In the genomic region with DNA sequence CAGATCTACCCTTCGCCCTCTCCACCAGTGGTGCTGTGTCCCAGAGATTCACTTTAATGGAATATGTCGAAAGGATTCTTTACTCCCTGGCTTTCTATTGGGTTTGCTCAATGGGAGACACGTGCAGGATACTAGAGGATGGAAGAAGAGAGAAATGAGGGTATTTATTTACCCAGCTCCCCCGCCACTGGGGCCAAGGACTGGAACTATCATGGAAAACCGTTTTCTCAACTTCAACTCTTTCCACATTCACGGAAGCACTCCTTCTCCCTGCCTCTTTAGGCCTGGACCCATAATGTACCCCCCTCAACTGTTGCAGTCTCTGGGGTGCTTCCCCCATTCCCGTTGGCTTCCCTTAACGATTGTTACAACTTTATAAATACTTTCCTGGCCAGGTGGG, we compare ENCODE assay signal across 39 cellular contexts.
"Had no signal": no experiment of that assay in that cellular context is flagged by ENCODE, and none has a peak within 500 bp of the region (broad histone marks: within the 10 kb centered on the region; RNA-seq: fewer than 3 reads in every experiment).

No MANE protein-coding gene starts in this region.

- H3K27ac Mint-ChIP-seq: activated naive CD4-positive, alpha-beta T cell treated with anti-CD3 and anti-CD28 coated beads for 36 hours; activated naive CD4-positive, alpha-beta T cell treated with anti-CD3 and anti-CD28 coated beads, Interleukin-2, amount 10 ng/mL, durations not matched to agents 7 days and 5 days; activated naive CD4-positive, alpha-beta T cell treated with anti-CD3 and anti-CD28 coated beads, Interleukin-2, amount 50 U/mL, for 24 hours; activated naive CD4-positive, alpha-beta T cell treated with anti-CD3 and anti-CD28 coated beads, Interleukin-2, amount 50 U/mL, for 72 hours; activated naive CD8-positive, alpha-beta T cell; activated naive CD8-positive, alpha-beta T cell treated with anti-CD3 and anti-CD28 coated beads for 36 hours; activated naive CD8-positive, alpha-beta T cell treated with anti-CD3 and anti-CD28 coated beads, Interleukin-2, amount 10 ng/mL, durations not matched to agents 7 days and 5 days; activated naive CD8-positive, alpha-beta T cell treated with anti-CD3 and anti-CD28 coated beads, Interleukin-2, amount 50 U/mL, for 24 hours; activated T-cell treated with anti-CD3 and anti-CD28 coated beads, Interleukin-2, amount 50 U/mL, for 24 hours; activated T-cell treated with anti-CD3 and anti-CD28 coated beads, Interleukin-2, amount 50 U/mL, for 72 hours; activated T-helper 1 cell treated with anti-CD3 and anti-CD28 coated beads, Interleukin-12 subunit alpha, Interleukin-12 subunit beta, Interleukin-2, Interleukin-4 antibody, amounts not matched to agents 30 ng/mL and 10 ng/mL and 1 ng/mL, durations not matched to agents 14 hours and 24 hours and 36 hours; activated T-helper 17 cell treated with anti-CD3 and anti-CD28 coated beads, Interleukin-2, amount 50 U/mL, for 72 hours; activated T-helper 2 cell treated with anti-CD3 and anti-CD28 coated beads, Interferon-gamma antibody, Interleukin-2, Interleukin-4, amounts not matched to agents 10 μg/mL and 5 μg/mL and 100 μg/mL, durations not matched to agents 14 hours and 24 hours and 36 hours; brain had no signal

- H3K36me3 ChIP-seq: adrenal gland, ascending aorta, brain microvascular endothelial cell, breast epithelium, cardiac muscle cell had no signal

- H3K27ac ChIP-seq: adrenal gland, ascending aorta, body of pancreas, brain microvascular endothelial cell, breast epithelium, cardiac muscle cell had no signal

- DNase-seq: activated effector memory CD4-positive, alpha-beta T cell treated with anti-CD3 and anti-CD28 coated beads, Interleukin-2, amount 50 U/mL, for 16 hours; activated effector memory CD4-positive, alpha-beta T cell treated with Interleukin-2 at 50 U/mL for 16 hours; activated gamma-delta T cell; activated gamma-delta T cell treated with Interleukin-2 at 50 U/mL for 16 hours; activated naive CD4-positive, alpha-beta T cell; activated naive CD4-positive, alpha-beta T cell treated with anti-CD3 and anti-CD28 coated beads for 36 hours; activated naive CD4-positive, alpha-beta T cell treated with anti-CD3 and anti-CD28 coated beads, Interleukin-2, amount 10 ng/mL, durations not matched to agents 7 days and 5 days; activated naive CD4-positive, alpha-beta T cell treated with anti-CD3 and anti-CD28 coated beads, Interleukin-2, amount 50 U/mL, for 16 hours; activated naive CD4-positive, alpha-beta T cell treated with Interleukin-2 at 50 U/mL for 16 hours; activated naive CD8-positive, alpha-beta T cell treated with anti-CD3 and anti-CD28 coated beads for 36 hours; activated naive CD8-positive, alpha-beta T cell treated with anti-CD3 and anti-CD28 coated beads, Interleukin-2, amount 10 ng/mL, durations not matched to agents 7 days and 5 days; activated naive CD8-positive, alpha-beta T cell treated with anti-CD3 and anti-CD28 coated beads, Interleukin-2, amount 50 U/mL, for 24 hours; activated T-cell treated with anti-CD3 and anti-CD28 coated beads, Interleukin-2, amount 50 U/mL, for 1 hour; activated T-cell treated with anti-CD3 and anti-CD28 coated beads, Interleukin-2, amount 50 U/mL, for 24 hours; activated T-cell treated with anti-CD3 and anti-CD28 coated beads, Interleukin-2, amount 50 U/mL, for 4 hours; activated T-cell treated with anti-CD3 and anti-CD28 coated beads, Interleukin-2, amount 50 U/mL, for 48 hours; activated T-cell treated with anti-CD3 and anti-CD28 coated beads, Interleukin-2, amount 50 U/mL, for 72 hours; adrenal gland; amniotic stem cell; amygdala; anterior cingulate cortex; aorta; body of pancreas; brain microvascular endothelial cell; caudate nucleus; central memory CD4-positive, alpha-beta T cell; cerebellar nuclear complex had no signal

- H3K27me3 ChIP-seq: adrenal gland, ascending aorta, body of pancreas, brain microvascular endothelial cell, breast epithelium, cardiac muscle cell had no signal

- H3K36me3 Mint-ChIP-seq: activated naive CD4-positive, alpha-beta T cell treated with anti-CD3 and anti-CD28 coated beads, Interleukin-2, amount 10 ng/mL, durations not matched to agents 7 days and 5 days; activated naive CD4-positive, alpha-beta T cell treated with anti-CD3 and anti-CD28 coated beads, Interleukin-2, amount 50 U/mL, for 24 hours; activated naive CD4-positive, alpha-beta T cell treated with anti-CD3 and anti-CD28 coated beads, Interleukin-2, amount 50 U/mL, for 72 hours; activated naive CD8-positive, alpha-beta T cell; activated naive CD8-positive, alpha-beta T cell treated with anti-CD3 and anti-CD28 coated beads for 36 hours; activated naive CD8-positive, alpha-beta T cell treated with anti-CD3 and anti-CD28 coated beads, Interleukin-2, amount 10 ng/mL, durations not matched to agents 7 days and 5 days; brain had no signal

- H3K4me1 Mint-ChIP-seq: activated naive CD4-positive, alpha-beta T cell treated with anti-CD3 and anti-CD28 coated beads, Interleukin-2, amount 10 ng/mL, durations not matched to agents 7 days and 5 days; activated naive CD4-positive, alpha-beta T cell treated with anti-CD3 and anti-CD28 coated beads, Interleukin-2, amount 50 U/mL, for 24 hours; activated naive CD8-positive, alpha-beta T cell treated with anti-CD3 and anti-CD28 coated beads, Interleukin-2, amount 50 U/mL, for 24 hours; activated T-helper 17 cell treated with anti-CD3 and anti-CD28 coated beads, Interleukin-2, amount 50 U/mL, for 72 hours; central memory CD8-positive, alpha-beta T cell had no signal

- H3K4me3 Mint-ChIP-seq: activated naive CD4-positive, alpha-beta T cell treated with anti-CD3 and anti-CD28 coated beads for 36 hours; activated naive CD4-positive, alpha-beta T cell treated with anti-CD3 and anti-CD28 coated beads, Interleukin-2, amount 10 ng/mL, durations not matched to agents 7 days and 5 days; activated naive CD4-positive, alpha-beta T cell treated with anti-CD3 and anti-CD28 coated beads, Interleukin-2, amount 50 U/mL, for 24 hours; activated naive CD8-positive, alpha-beta T cell; activated naive CD8-positive, alpha-beta T cell treated with anti-CD3 and anti-CD28 coated beads for 36 hours; activated naive CD8-positive, alpha-beta T cell treated with anti-CD3 and anti-CD28 coated beads, Interleukin-2, amount 10 ng/mL, durations not matched to agents 7 days and 5 days; activated naive CD8-positive, alpha-beta T cell treated with anti-CD3 and anti-CD28 coated beads, Interleukin-2, amount 50 U/mL, for 24 hours; activated T-cell treated with anti-CD3 and anti-CD28 coated beads, Interleukin-2, amount 50 U/mL, for 24 hours; activated T-cell treated with anti-CD3 and anti-CD28 coated beads, Interleukin-2, amount 50 U/mL, for 4 hours; activated T-cell treated with anti-CD3 and anti-CD28 coated beads, Interleukin-2, amount 50 U/mL, for 72 hours; activated T-helper 1 cell treated with anti-CD3 and anti-CD28 coated beads, Interleukin-12 subunit alpha, Interleukin-12 subunit beta, Interleukin-2, Interleukin-4 antibody, amounts not matched to agents 30 ng/mL and 10 ng/mL and 1 ng/mL, durations not matched to agents 14 hours and 24 hours and 36 hours; activated T-helper 17 cell treated with anti-CD3 and anti-CD28 coated beads, Interleukin-2, amount 50 U/mL, for 72 hours; brain; central memory CD8-positive, alpha-beta T cell had no signal

- H3K4me3 ChIP-seq: adrenal gland, ascending aorta, body of pancreas, breast epithelium, cardiac muscle cell had no signal

- ATAC-seq: activated naive CD4-positive, alpha-beta T cell treated with anti-CD3 and anti-CD28 coated beads, Interleukin-2, amount 50 U/mL, for 72 hours; activated naive CD8-positive, alpha-beta T cell treated with anti-CD3 and anti-CD28 coated beads, Interleukin-2, amount 50 U/mL, for 24 hours; activated T-cell treated with anti-CD3 and anti-CD28 coated beads, Interleukin-2, amount 50 U/mL, for 4 hours; activated T-cell treated with anti-CD3 and anti-CD28 coated beads, Interleukin-2, amount 50 U/mL, for 72 hours; activated T-helper 17 cell treated with anti-CD3 and anti-CD28 coated beads, Interleukin-2, amount 50 U/mL, for 72 hours; body of pancreas had no signal

- FAIRE-seq: bronchial epithelial cell had no signal

- H3K9me3 ChIP-seq: adrenal gland, ascending aorta, body of pancreas, breast epithelium had no signal

- H3K9me3 Mint-ChIP-seq: activated naive CD4-positive, alpha-beta T cell treated with anti-CD3 and anti-CD28 coated beads for 36 hours; activated naive CD4-positive, alpha-beta T cell treated with anti-CD3 and anti-CD28 coated beads, Interleukin-2, amount 10 ng/mL, durations not matched to agents 7 days and 5 days; activated naive CD4-positive, alpha-beta T cell treated with anti-CD3 and anti-CD28 coated beads, Interleukin-2, amount 50 U/mL, for 24 hours; activated naive CD8-positive, alpha-beta T cell treated with anti-CD3 and anti-CD28 coated beads for 36 hours; activated naive CD8-positive, alpha-beta T cell treated with anti-CD3 and anti-CD28 coated beads, Interleukin-2, amount 10 ng/mL, durations not matched to agents 7 days and 5 days; activated naive CD8-positive, alpha-beta T cell treated with anti-CD3 and anti-CD28 coated beads, Interleukin-2, amount 50 U/mL, for 24 hours; activated T-cell treated with anti-CD3 and anti-CD28 coated beads, Interleukin-2, amount 50 U/mL, for 24 hours; activated T-cell treated with anti-CD3 and anti-CD28 coated beads, Interleukin-2, amount 50 U/mL, for 4 hours; activated T-cell treated with anti-CD3 and anti-CD28 coated beads, Interleukin-2, amount 50 U/mL, for 72 hours; activated T-helper 1 cell treated with anti-CD3 and anti-CD28 coated beads, Interleukin-12 subunit alpha, Interleukin-12 subunit beta, Interleukin-2, Interleukin-4 antibody, amounts not matched to agents 30 ng/mL and 10 ng/mL and 1 ng/mL, durations not matched to agents 14 hours and 24 hours and 36 hours; activated T-helper 17 cell treated with anti-CD3 and anti-CD28 coated beads, Interleukin-2, amount 50 U/mL, for 72 hours; activated T-helper 2 cell treated with anti-CD3 and anti-CD28 coated beads, Interferon-gamma antibody, Interleukin-2, Interleukin-4, amounts not matched to agents 10 μg/mL and 5 μg/mL and 100 μg/mL, durations not matched to agents 14 hours and 24 hours and 36 hours; central memory CD8-positive, alpha-beta T cell had no signal

- H3K27me3 Mint-ChIP-seq: activated naive CD4-positive, alpha-beta T cell treated with anti-CD3 and anti-CD28 coated beads, Interleukin-2, amount 50 U/mL, for 24 hours; activated naive CD8-positive, alpha-beta T cell; activated naive CD8-positive, alpha-beta T cell treated with anti-CD3 and anti-CD28 coated beads for 36 hours; activated naive CD8-positive, alpha-beta T cell treated with anti-CD3 and anti-CD28 coated beads, Interleukin-2, amount 10 ng/mL, durations not matched to agents 7 days and 5 days; activated T-cell treated with anti-CD3 and anti-CD28 coated beads, Interleukin-2, amount 50 U/mL, for 24 hours; activated T-helper 17 cell treated with anti-CD3 and anti-CD28 coated beads, Interleukin-2, amount 50 U/mL, for 72 hours had no signal

- H3K4me1 ChIP-seq: adrenal gland, ascending aorta, body of pancreas, breast epithelium had no signal
